Comparison of ENCODE assay signal across 11 cellular contexts in genomic region chr20:2713285-2713684, GRCh38. TPM values are rescaled to one million over a fixed set of nuclear protein-coding genes. Genes with fewer than 3 reads are reported as not detected.
A peak's percentile ranks its signal among the peaks of the same experiment; 100 is the strongest.
DNase-seq lines count a peak whose midpoint lies in the region; ATAC-seq and TF ChIP-seq lines count a peak whose summit lies in the region.
"Had no signal": no experiment of that assay in that cellular context is flagged by ENCODE, and none has a peak within 500 bp of the region (broad histone marks: within the 10 kb centered on the region; RNA-seq: fewer than 3 reads in every experiment).

No MANE protein-coding gene starts in this region.

- no peaks in the 10 kb centered on the region for H3K36me3 Mint-ChIP-seq in activated CD4-positive, alpha-beta T cell treated with anti-CD3 and anti-CD28 coated beads, Interleukin-2, amount 10 ng/mL, durations not matched to agents 24 days and 14 days (ENCODE audit: low read depth)

- no peaks in the 10 kb centered on the region for H3K4me1 ChIP-seq in spleen
- no peaks in the 10 kb centered on the region for H3K4me1 ChIP-seq in body of pancreas

- H3K36me3 ChIP-seq in brain microvascular endothelial cell (replicated peaks) (no peaks in the 10 kb centered on the region), spleen (no peaks in the 10 kb centered on the region), body of pancreas (replicated peaks in 1 of 2; ENCODE audit: insufficient read depth in 1 of 2, low read depth in 2 of 2) (no peaks in the 10 kb centered on the region)

- no peak overlapping the region for H3K27ac Mint-ChIP-seq in activated CD4-positive, alpha-beta T cell treated with anti-CD3 and anti-CD28 coated beads, Interleukin-2, amount 10 ng/mL, durations not matched to agents 24 days and 14 days

- H3K27me3 ChIP-seq in brain microvascular endothelial cell (replicated peaks) (peaks cover 4% of the 10 kb centered on the region), spleen (replicated peaks in 1 of 7) (peaks cover 0 to 19% (median 0%) of the 10 kb centered on the region in 7 donors), body of pancreas (no peaks in the 10 kb centered on the region)

- peak; percentile 62 for DNase-seq in activated CD4-positive, alpha-beta T cell treated with anti-CD3 and anti-CD28 coated beads, Interleukin-2, amount 10 ng/mL, durations not matched to agents 24 days and 14 days
- no peak for DNase-seq in activated CD4-positive, alpha-beta T cell treated with anti-CD3 and anti-CD28 coated beads, Interleukin-2, amount 50 U/mL, for 1 hour
- DNase-seq in LNCaP clone FGC (ENCODE audit: low read depth) (no peak), brain microvascular endothelial cell (no peak), spleen (no peak), body of pancreas (no peak)
- DNase-seq: activated naive CD4-positive, alpha-beta T cell; stimulated activated CD4-positive, alpha-beta T cell treated with anti-CD3 and anti-CD28 coated beads, Interleukin-4, amount 100 ng/mL, for 24 hours had no signal

- H3K9me3 ChIP-seq in spleen (peaks cover 0 to 19% (median 17%) of the 10 kb centered on the region in 8 donors), body of pancreas (no peaks in the 10 kb centered on the region)

- H3K4me3 Mint-ChIP-seq in activated CD4-positive, alpha-beta T cell treated with anti-CD3 and anti-CD28 coated beads, Interleukin-2, amount 10 ng/mL, durations not matched to agents 24 days and 14 days: no peak overlapping the region

- TF ChIP-seq POLR2A in spleen (IDR thresholded peaks at IDR 0.05): no peak
- TF ChIP-seq POLR2A in body of pancreas (IDR thresholded peaks at IDR 0.05): no peak
- no peak for TF ChIP-seq POLR2A in GM18505 (IDR thresholded peaks at IDR 0.05; ENCODE audit: borderline replicate concordance, extremely low read depth, insufficient read depth, insufficient read length)

- no peaks in the 10 kb centered on the region for H3K9me3 Mint-ChIP-seq in activated CD4-positive, alpha-beta T cell treated with anti-CD3 and anti-CD28 coated beads, Interleukin-2, amount 10 ng/mL, durations not matched to agents 24 days and 14 days

- H3K27me3 Mint-ChIP-seq in activated CD4-positive, alpha-beta T cell treated with anti-CD3 and anti-CD28 coated beads, Interleukin-2, amount 10 ng/mL, durations not matched to agents 24 days and 14 days: peaks cover 2% of the 10 kb centered on the region

- H3K4me1 Mint-ChIP-seq in activated CD4-positive, alpha-beta T cell treated with anti-CD3 and anti-CD28 coated beads, Interleukin-2, amount 10 ng/mL, durations not matched to agents 24 days and 14 days: no peaks in the 10 kb centered on the region

- WGBS in spleen, 5 donors: 7 to 28% (median 21%) methylated on average over 3 of the region's 3 CpGs
- WGBS in body of pancreas, 2 donors: 21 to 32% methylated on average over 3 of the region's 3 CpGs

- TF ChIP-seq CTCF in LNCaP clone FGC (IDR thresholded peaks at IDR 0.05; ENCODE audit: control insufficient read depth, extremely low read depth, insufficient read depth): peak; percentile 52
- TF ChIP-seq CTCF in brain microvascular endothelial cell (IDR thresholded peaks at IDR 0.05; ENCODE audit: low read depth, low read length, missing control alignments): peak; percentile 27
- peak in 6 of 11 experiments; percentile 23 to 44 (median 30) for TF ChIP-seq CTCF in spleen (IDR thresholded peaks at IDR 0.05 in 8 of 11, conservative IDR thresholded peaks at IDR 0.05 in 3 of 11)
- TF ChIP-seq CTCF in body of pancreas (IDR thresholded peaks at IDR 0.05): peak in 3 of 7 experiments; percentile 6 to 12 (median 7)

- in situ Hi-C loops in brain microvascular endothelial cell (cut with HindIII; ENCODE audit: low pct_ligation_motif_present, low sequenced_read_pairs): no loop called here

- ATAC-seq in GM21390 (IDR thresholded peaks at IDR 0.05; ENCODE audit: unreplicated experiment): no peak
- no peak for ATAC-seq in body of pancreas
- no peak for ATAC-seq in GM18505 (IDR thresholded peaks at IDR 0.05; ENCODE audit: unreplicated experiment)

- H3K27ac ChIP-seq in brain microvascular endothelial cell (no peak overlapping the region), spleen (no peak overlapping the region), body of pancreas (no peak overlapping the region)
- H3K27ac ChIP-seq: epithelial cell of prostate had no signal

- intact Hi-C loops in activated CD4-positive, alpha-beta T cell treated with anti-CD3 and anti-CD28 coated beads, Interleukin-2, amount 10 ng/mL, durations not matched to agents 24 days and 14 days (cut with micrococcal nuclease): loop anchor here (1.0 kb wide), 1 partner anchor 30 kb away; no protein-coding TSS in a partner anchor
- intact Hi-C loops in spleen (cut with DNase I; ENCODE audit: low total_unique reads) (no loop called here), body of pancreas (cut with DNase I) (no loop called here)

- no peak overlapping the region for H3K4me3 ChIP-seq in LNCaP clone FGC (ENCODE audit: low read depth, low read length)
- no peak overlapping the region for H3K4me3 ChIP-seq in brain microvascular endothelial cell (ENCODE audit: low read depth, low read length)
- H3K4me3 ChIP-seq in spleen: no peak overlapping the region
- no peak overlapping the region for H3K4me3 ChIP-seq in body of pancreas

RNA-seq across cellular contexts. Expression of gene EBF4, which starts 20.7 kb away (rescaled TPM):
- total RNA-seq in activated CD4-positive, alpha-beta T cell treated with anti-CD3 and anti-CD28 coated beads, Interleukin-2, amount 10 ng/mL, durations not matched to agents 24 days and 14 days: 7.3 and 7.6 TPM in 2 replicates
- total RNA-seq in spleen: 10 to 100 TPM in 2 of 7 donors, 1 to 10 TPM in 5; 3.9 to 19.2 (median 6.9) TPM
- polyA plus RNA-seq in spleen: 1 to 10 TPM; 2.5 to 4.8 (median 4.8) TPM
- 10 to 100 TPM in 1 of 2 donors, 1 to 10 TPM in 1; 9.6 to 13.0 TPM for total RNA-seq in body of pancreas

RNA-seq across cellular contexts. Expression of gene IDH3B, which starts 49.3 kb away (rescaled TPM):
- 121 and 127 TPM in 2 replicates for total RNA-seq in activated CD4-positive, alpha-beta T cell treated with anti-CD3 and anti-CD28 coated beads, Interleukin-2, amount 10 ng/mL, durations not matched to agents 24 days and 14 days
- total RNA-seq in spleen: 100 to 1,000 TPM in 3 of 7 donors, 10 to 100 TPM in 4; 72.7 to 105 (median 85.0) TPM
- 10 to 100 TPM; 59.4 to 87.8 (median 78.1) TPM for polyA plus RNA-seq in spleen
- 10 to 100 TPM; 65.4 to 77.1 TPM for total RNA-seq in body of pancreas
